In the genomic region with DNA sequence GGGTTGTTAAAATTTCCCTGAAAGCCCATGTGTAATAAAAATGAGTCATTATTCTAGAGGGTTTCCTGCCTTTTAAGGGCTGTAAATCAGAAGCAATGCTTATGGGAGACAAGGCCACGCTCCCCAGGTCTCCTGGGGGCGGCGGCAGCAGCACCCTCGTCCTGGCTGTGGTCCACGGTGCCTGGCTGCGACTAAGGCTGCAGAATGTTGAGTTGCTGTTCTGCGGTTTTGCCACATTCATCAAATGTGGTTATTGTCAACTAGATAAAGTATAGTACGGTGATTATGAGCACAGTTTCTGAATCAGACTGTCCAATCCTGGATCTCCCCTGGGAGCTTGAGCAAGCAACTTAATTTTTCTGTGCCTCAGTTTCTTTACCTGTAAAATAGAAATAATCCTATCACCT, we compare ENCODE assay signal across 1 cellular context.
TF ChIP-seq lines count a peak whose summit lies in the region.

No MANE protein-coding gene starts in this region.

TF ChIP-seq in GM12878, 131 proteins besides CTCF, POLR2A, EP300 and RAD21 (continued from another document and continues in another):
- TF ChIP-seq SMAD1 (IDR thresholded peaks at IDR 0.05; ENCODE audit: low read depth, partially characterized antibody) (no peak), NFIC (IDR thresholded peaks at IDR 0.05; ENCODE audit: low read depth, low read length) (peak; percentile 71), IKZF2 (IDR thresholded peaks at IDR 0.05) (peak; percentile 85 to 89), PML (IDR thresholded peaks at IDR 0.05; ENCODE audit: low read length) (no peak), STAT1 (conservative IDR thresholded peaks at IDR 0.05) (no peak), ZBTB11 (CRISPR knock-in tag; IDR thresholded peaks at IDR 0.05) (no peak), LARP7 (IDR thresholded peaks at IDR 0.05) (no peak), USF1 (IDR thresholded peaks at IDR 0.05; ENCODE audit: borderline replicate concordance, extremely low read length, insufficient read depth, low read depth, low read length) (no peak), CEBPB (IDR thresholded peaks at IDR 0.05; ENCODE audit: borderline replicate concordance in 1 of 2, low read depth in 2 of 2, low read length in 2 of 2) (no peak), SIN3A (IDR thresholded peaks at IDR 0.05; ENCODE audit: low read depth, low read length) (no peak), CHD2 (IDR thresholded peaks at IDR 0.05; ENCODE audit: borderline replicate concordance, low read depth, low read length) (0 out of 2 replicates have a peak, but pooled peaks have one; percentile 40), SREBF2 (IDR thresholded peaks at IDR 0.05; ENCODE audit: low read length) (no peak), MEF2B (IDR thresholded peaks at IDR 0.05; ENCODE audit: partially characterized antibody, poor library complexity, severe bottlenecking) (peak; percentile 96), NR2C2 (IDR thresholded peaks at IDR 0.05; ENCODE audit: borderline replicate concordance, control insufficient read depth, insufficient read length, low read depth) (no peak), FOXM1 (IDR thresholded peaks at IDR 0.05; ENCODE audit: low read depth, low read length) (peak; percentile 51; the same call in 1 of the 2 replicates), CEBPZ (IDR thresholded peaks at IDR 0.05; ENCODE audit: low read depth, low read length) (no peak), BACH1 (IDR thresholded peaks at IDR 0.05; ENCODE audit: borderline replicate concordance) (no peak), RELA (IDR thresholded peaks at IDR 0.05; ENCODE audit: borderline replicate concordance, partially characterized antibody) (peak; percentile 54), SRF (IDR thresholded peaks at IDR 0.05; ENCODE audit: low read depth in 2 of 2, low read length in 2 of 2) (peak in 1 of 2 experiments; percentile 90; a peak in 2 of 4 replicates), BCLAF1 (IDR thresholded peaks at IDR 0.05) (no peak), NR2C1 (IDR thresholded peaks at IDR 0.05) (no peak), MTA3 (IDR thresholded peaks at IDR 0.05; ENCODE audit: borderline replicate concordance, low read length) (no peak), SMARCA5 (IDR thresholded peaks at IDR 0.05) (no peak)
- TF ChIP-seq, protein P1, sequence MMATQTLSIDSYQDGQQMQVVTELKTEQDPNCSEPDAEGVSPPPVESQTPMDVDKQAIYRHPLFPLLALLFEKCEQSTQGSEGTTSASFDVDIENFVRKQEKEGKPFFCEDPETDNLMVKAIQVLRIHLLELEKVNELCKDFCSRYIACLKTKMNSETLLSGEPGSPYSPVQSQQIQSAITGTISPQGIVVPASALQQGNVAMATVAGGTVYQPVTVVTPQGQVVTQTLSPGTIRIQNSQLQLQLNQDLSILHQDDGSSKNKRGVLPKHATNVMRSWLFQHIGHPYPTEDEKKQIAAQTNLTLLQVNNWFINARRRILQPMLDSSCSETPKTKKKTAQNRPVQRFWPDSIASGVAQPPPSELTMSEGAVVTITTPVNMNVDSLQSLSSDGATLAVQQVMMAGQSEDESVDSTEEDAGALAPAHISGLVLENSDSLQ (IDR thresholded peaks at IDR 0.05): peak; percentile 57; the same call in 1 of the 2 replicates
- TF ChIP-seq, protein P2, sequence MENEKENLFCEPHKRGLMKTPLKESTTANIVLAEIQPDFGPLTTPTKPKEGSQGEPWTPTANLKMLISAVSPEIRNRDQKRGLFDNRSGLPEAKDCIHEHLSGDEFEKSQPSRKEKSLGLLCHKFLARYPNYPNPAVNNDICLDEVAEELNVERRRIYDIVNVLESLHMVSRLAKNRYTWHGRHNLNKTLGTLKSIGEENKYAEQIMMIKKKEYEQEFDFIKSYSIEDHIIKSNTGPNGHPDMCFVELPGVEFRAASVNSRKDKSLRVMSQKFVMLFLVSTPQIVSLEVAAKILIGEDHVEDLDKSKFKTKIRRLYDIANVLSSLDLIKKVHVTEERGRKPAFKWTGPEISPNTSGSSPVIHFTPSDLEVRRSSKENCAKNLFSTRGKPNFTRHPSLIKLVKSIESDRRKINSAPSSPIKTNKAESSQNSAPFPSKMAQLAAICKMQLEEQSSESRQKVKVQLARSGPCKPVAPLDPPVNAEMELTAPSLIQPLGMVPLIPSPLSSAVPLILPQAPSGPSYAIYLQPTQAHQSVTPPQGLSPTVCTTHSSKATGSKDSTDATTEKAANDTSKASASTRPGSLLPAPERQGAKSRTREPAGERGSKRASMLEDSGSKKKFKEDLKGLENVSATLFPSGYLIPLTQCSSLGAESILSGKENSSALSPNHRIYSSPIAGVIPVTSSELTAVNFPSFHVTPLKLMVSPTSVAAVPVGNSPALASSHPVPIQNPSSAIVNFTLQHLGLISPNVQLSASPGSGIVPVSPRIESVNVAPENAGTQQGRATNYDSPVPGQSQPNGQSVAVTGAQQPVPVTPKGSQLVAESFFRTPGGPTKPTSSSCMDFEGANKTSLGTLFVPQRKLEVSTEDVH (IDR thresholded peaks at IDR 0.05; ENCODE audit: low read depth, partially characterized antibody): no peak
- TF ChIP-seq, protein P3, sequence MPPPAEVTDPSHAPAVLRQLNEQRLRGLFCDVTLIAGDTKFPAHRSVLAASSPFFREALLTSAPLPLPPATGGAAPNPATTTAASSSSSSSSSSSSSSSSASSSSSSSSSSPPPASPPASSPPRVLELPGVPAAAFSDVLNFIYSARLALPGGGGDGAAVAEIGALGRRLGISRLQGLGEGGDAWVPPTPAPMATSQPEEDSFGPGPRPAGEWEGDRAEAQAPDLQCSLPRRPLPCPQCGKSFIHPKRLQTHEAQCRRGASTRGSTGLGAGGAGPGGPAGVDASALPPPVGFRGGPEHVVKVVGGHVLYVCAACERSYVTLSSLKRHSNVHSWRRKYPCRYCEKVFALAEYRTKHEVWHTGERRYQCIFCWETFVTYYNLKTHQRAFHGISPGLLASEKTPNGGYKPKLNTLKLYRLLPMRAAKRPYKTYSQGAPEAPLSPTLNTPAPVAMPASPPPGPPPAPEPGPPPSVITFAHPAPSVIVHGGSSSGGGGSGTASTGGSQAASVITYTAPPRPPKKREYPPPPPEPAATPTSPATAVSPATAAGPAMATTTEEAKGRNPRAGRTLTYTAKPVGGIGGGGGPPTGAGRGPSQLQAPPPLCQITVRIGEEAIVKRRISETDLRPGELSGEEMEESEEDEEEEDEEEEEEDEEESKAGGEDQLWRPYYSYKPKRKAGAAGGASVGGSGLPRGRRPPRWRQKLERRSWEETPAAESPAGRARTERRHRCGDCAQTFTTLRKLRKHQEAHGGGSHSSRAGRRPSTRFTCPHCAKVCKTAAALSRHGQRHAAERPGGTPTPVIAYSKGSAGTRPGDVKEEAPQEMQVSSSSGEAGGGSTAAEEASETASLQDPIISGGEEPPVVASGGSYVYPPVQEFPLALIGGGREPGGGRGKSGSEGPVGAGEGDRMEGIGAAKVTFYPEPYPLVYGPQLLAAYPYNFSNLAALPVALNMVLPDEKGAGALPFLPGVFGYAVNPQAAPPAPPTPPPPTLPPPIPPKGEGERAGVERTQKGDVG (CRISPR knock-in tag; IDR thresholded peaks at IDR 0.05): no peak
- TF ChIP-seq, protein P4, sequence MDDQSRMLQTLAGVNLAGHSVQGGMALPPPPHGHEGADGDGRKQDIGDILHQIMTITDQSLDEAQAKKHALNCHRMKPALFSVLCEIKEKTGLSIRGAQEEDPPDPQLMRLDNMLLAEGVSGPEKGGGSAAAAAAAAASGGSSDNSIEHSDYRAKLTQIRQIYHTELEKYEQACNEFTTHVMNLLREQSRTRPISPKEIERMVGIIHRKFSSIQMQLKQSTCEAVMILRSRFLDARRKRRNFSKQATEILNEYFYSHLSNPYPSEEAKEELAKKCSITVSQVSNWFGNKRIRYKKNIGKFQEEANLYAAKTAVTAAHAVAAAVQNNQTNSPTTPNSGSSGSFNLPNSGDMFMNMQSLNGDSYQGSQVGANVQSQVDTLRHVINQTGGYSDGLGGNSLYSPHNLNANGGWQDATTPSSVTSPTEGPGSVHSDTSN (IDR thresholded peaks at IDR 0.05; ENCODE audit: insufficient replicate concordance, low read depth, low read length): peak; percentile 50
- TF ChIP-seq, protein P5, sequence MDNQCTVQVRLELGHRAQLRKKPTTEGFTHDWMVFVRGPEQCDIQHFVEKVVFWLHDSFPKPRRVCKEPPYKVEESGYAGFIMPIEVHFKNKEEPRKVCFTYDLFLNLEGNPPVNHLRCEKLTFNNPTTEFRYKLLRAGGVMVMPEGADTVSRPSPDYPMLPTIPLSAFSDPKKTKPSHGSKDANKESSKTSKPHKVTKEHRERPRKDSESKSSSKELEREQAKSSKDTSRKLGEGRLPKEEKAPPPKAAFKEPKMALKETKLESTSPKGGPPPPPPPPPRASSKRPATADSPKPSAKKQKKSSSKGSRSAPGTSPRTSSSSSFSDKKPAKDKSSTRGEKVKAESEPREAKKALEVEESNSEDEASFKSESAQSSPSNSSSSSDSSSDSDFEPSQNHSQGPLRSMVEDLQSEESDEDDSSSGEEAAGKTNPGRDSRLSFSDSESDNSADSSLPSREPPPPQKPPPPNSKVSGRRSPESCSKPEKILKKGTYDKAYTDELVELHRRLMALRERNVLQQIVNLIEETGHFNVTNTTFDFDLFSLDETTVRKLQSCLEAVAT (IDR thresholded peaks at IDR 0.05): peak; percentile 84
- TF ChIP-seq, protein P6, sequence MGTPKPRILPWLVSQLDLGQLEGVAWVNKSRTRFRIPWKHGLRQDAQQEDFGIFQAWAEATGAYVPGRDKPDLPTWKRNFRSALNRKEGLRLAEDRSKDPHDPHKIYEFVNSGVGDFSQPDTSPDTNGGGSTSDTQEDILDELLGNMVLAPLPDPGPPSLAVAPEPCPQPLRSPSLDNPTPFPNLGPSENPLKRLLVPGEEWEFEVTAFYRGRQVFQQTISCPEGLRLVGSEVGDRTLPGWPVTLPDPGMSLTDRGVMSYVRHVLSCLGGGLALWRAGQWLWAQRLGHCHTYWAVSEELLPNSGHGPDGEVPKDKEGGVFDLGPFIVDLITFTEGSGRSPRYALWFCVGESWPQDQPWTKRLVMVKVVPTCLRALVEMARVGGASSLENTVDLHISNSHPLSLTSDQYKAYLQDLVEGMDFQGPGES (IDR thresholded peaks at IDR 0.05): no peak
